In the genomic region with DNA sequence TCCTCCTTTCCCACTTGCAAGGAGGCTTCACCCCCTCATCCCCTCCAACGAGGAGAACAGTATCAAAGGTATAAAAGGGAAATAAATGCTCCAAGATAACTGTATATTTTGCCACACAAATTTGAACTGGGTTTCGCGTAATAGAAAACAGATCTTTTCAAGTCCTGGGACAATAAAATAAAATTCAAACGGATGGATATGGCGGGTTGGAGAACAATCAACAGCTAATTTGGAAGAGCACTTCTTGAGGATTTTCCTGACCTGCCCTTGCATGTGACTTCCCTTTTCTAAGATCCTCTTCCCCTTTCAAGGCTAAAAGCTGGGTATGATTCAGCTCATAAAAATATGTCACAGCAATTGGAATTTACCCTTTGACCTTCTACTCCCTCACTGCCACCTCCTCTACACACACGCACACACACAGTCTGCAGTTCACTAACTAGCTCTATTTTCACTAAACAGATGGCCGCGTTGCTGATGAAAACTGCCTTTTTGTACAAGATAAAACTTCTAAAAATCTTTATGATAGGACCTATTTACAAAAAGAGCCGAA, we compare ENCODE assay signal across 8 cellular contexts.
DNase-seq lines count a peak whose midpoint lies in the region; ATAC-seq and TF ChIP-seq lines count a peak whose summit lies in the region.

No MANE protein-coding gene starts in this region.

- no peak for TF ChIP-seq CTCF in choroid plexus epithelial cell (conservative IDR thresholded peaks at IDR 0.05; ENCODE audit: low read depth, low read length)
- TF ChIP-seq CTCF in lung (IDR thresholded peaks at IDR 0.05; ENCODE audit: control extremely low read depth, extremely low read depth), result no peak

- intact Hi-C loops in aorta (cut with DNase I), result loop anchor here (5.0 to 10.0 kb wide), 6 partner anchors 383 to 1083 kb away; no protein-coding TSS in a partner anchor

- peaks cover 2 to 5% of the 10 kb centered on the region in 2 donors for H3K4me1 ChIP-seq in lung (ENCODE audit: control insufficient read depth in 2 of 2, insufficient read depth in 2 of 2, low read length in 2 of 2)
- peaks cover 2 to 4% of the 10 kb centered on the region in 2 donors for H3K4me1 ChIP-seq in aorta (ENCODE audit: control insufficient read depth in 1 of 2, insufficient read depth in 2 of 2, low read length in 2 of 2)

- H3K9me3 Mint-ChIP-seq in activated naive CD8-positive, alpha-beta T cell treated with anti-CD3 and anti-CD28 coated beads for 36 hours, result no peaks in the 10 kb centered on the region
- peaks cover 0 to 24% (median 6%) of the 10 kb centered on the region in 6 donors for H3K9me3 Mint-ChIP-seq in immature natural killer cell

- WGBS in lung, 2 donors, result 61 to 65% methylated on average over 9 of the region's 9 CpGs
- WGBS in aorta, 2 donors, result 75 to 76% methylated on average over 9 of the region's 9 CpGs

- peaks cover 13% of the 10 kb centered on the region for H3K27me3 Mint-ChIP-seq in activated naive CD8-positive, alpha-beta T cell treated with anti-CD3 and anti-CD28 coated beads for 36 hours
- peaks cover 0 to 6% (median 0%) of the 10 kb centered on the region in 3 donors for H3K27me3 Mint-ChIP-seq in immature natural killer cell (ENCODE audit: low read depth in 3 of 3)

- DNase-seq in NCI-H748 (lab: John Stamatoyannopoulos, UW; ENCODE audit: unreplicated experiment), result peak; percentile 13
- DNase-seq in NCI-H748 treated with DMSO at 0.1 percent for 48 hours (lab: John Stamatoyannopoulos, UW), result no peak
- DNase-seq in choroid plexus epithelial cell (ENCODE audit: low read depth), result peak; percentile 93
- no peak for DNase-seq in lung (ENCODE audit: low spot score)
- DNase-seq in aorta, result no peak
- DNase-seq in activated naive CD8-positive, alpha-beta T cell treated with anti-CD3 and anti-CD28 coated beads for 36 hours, result no peak
- no peak for DNase-seq in immature natural killer cell

- ATAC-seq in lung (ENCODE audit: insufficient read depth, low FRiP score) (peak; percentile 48), aorta (ENCODE audit: low FRiP score) (peak; percentile 27), HG03354 (IDR thresholded peaks at IDR 0.05; ENCODE audit: poor library complexity, severe bottlenecking, unreplicated experiment) (no peak)

- H3K27ac Mint-ChIP-seq in activated naive CD8-positive, alpha-beta T cell treated with anti-CD3 and anti-CD28 coated beads for 36 hours, result no peak overlapping the region
- no peak overlapping the region for H3K27ac Mint-ChIP-seq in immature natural killer cell

- H3K27ac ChIP-seq in lung (ENCODE audit: low read depth in 1 of 2, low read length in 1 of 2) (peak overlapping the region; percentile 39 to 77), aorta (ENCODE audit: low read depth in 1 of 2, low read length in 2 of 2) (peak overlapping the region in 1 of 2 donors; percentile 57)

- no peaks in the 10 kb centered on the region for H3K9me3 ChIP-seq in lung (ENCODE audit: control insufficient read depth in 2 of 2, insufficient read depth in 1 of 2, low read length in 1 of 2)
- H3K9me3 ChIP-seq in aorta (ENCODE audit: control insufficient read depth, low read length), result no peaks in the 10 kb centered on the region

- no peaks in the 10 kb centered on the region for H3K36me3 ChIP-seq in lung (ENCODE audit: control insufficient read depth in 2 of 2, insufficient read depth in 2 of 2, low read length in 2 of 2)
- no peaks in the 10 kb centered on the region for H3K36me3 ChIP-seq in aorta (ENCODE audit: control insufficient read depth in 1 of 2, insufficient read depth in 2 of 2, low read length in 1 of 2)

- no peaks in the 10 kb centered on the region for H3K27me3 ChIP-seq in lung (ENCODE audit: control insufficient read depth, insufficient read depth)
- no peaks in the 10 kb centered on the region for H3K27me3 ChIP-seq in aorta (ENCODE audit: control insufficient read depth in 1 of 2, insufficient read depth in 2 of 2, low read length in 1 of 2)

- H3K36me3 Mint-ChIP-seq in activated naive CD8-positive, alpha-beta T cell treated with anti-CD3 and anti-CD28 coated beads for 36 hours, result no peaks in the 10 kb centered on the region
- H3K36me3 Mint-ChIP-seq in immature natural killer cell, result no peaks in the 10 kb centered on the region

- H3K4me3 Mint-ChIP-seq in activated naive CD8-positive, alpha-beta T cell treated with anti-CD3 and anti-CD28 coated beads for 36 hours, result no peak overlapping the region
- H3K4me3 Mint-ChIP-seq in immature natural killer cell, result no peak overlapping the region

- peak overlapping the region; percentile 57 for H3K4me3 ChIP-seq in choroid plexus epithelial cell (ENCODE audit: low read depth, low read length)
- no peak overlapping the region for H3K4me3 ChIP-seq in lung
- peak overlapping the region in 1 of 2 donors; percentile 27 for H3K4me3 ChIP-seq in aorta (ENCODE audit: low read length in 2 of 2)

- H3K4me1 Mint-ChIP-seq in activated naive CD8-positive, alpha-beta T cell treated with anti-CD3 and anti-CD28 coated beads for 36 hours, result no peaks in the 10 kb centered on the region
- no peaks in the 10 kb centered on the region for H3K4me1 Mint-ChIP-seq in immature natural killer cell

Comparison
In these comparisons a context has a peak if more than half of its experiments do, and no peak if none do; other contexts are left out.
1. DNase-seq: peak in NCI-H748 (single experiment) and choroid plexus epithelial cell (single experiment); none in NCI-H748 treated with DMSO at 0.1 percent for 48 hours (single experiment), lung (single experiment), aorta (0 of 2), activated naive CD8-positive, alpha-beta T cell treated with anti-CD3 and anti-CD28 coated beads for 36 hours (single experiment) and immature natural killer cell (0 of 3).